1 cellular context compared by ENCODE assay signal in genomic region chr14:104768437-104769323, GRCh38.
TF ChIP-seq lines count a peak whose summit lies in the region.

No MANE protein-coding gene starts in this region.

TF ChIP-seq in endothelial cell of umbilical vein, 7 proteins besides CTCF, POLR2A, EP300 and RAD21:
- TF ChIP-seq MAX (IDR thresholded peaks at IDR 0.05; ENCODE audit: insufficient read depth, insufficient read length) (no peak), GATA2 (IDR thresholded peaks at IDR 0.05; ENCODE audit: insufficient read depth, insufficient read length, low read depth, low read length) (no peak), EZH2 (IDR thresholded peaks at IDR 0.05; ENCODE audit: borderline replicate concordance, low read depth, low read length, severe bottlenecking) (no peak), MYC (IDR thresholded peaks at IDR 0.05; ENCODE audit: low read depth, low read length) (no peak), POLR2AphosphoS5 (IDR thresholded peaks at IDR 0.05; ENCODE audit: insufficient read depth, low read depth, low read length) (no peak), FOS (IDR thresholded peaks at IDR 0.05; ENCODE audit: borderline replicate concordance, insufficient read depth, low read length) (no peak), JUN (IDR thresholded peaks at IDR 0.05; ENCODE audit: borderline replicate concordance, insufficient read depth, insufficient read length, low read depth) (no peak)
TF ChIP-seq in endothelial cell of umbilical vein: peak in this region for 0.
